Comparison of ENCODE assay signal across 2 cellular contexts in genomic region chr15:56608993-56609392, GRCh38.
TF ChIP-seq lines count a peak whose summit lies in the region.

No MANE protein-coding gene starts in this region.

TF ChIP-seq in GM12878, 131 proteins besides CTCF, POLR2A, EP300 and RAD21 (continued from another document):
- TF ChIP-seq GABPA (IDR thresholded peaks at IDR 0.05; ENCODE audit: low read depth) (no peak), MEF2B (IDR thresholded peaks at IDR 0.05; ENCODE audit: partially characterized antibody, poor library complexity, severe bottlenecking) (no peak), CBX5 (IDR thresholded peaks at IDR 0.05; ENCODE audit: low read depth) (no peak), EED (IDR thresholded peaks at IDR 0.05; ENCODE audit: low read depth) (peak; percentile 54; the same call in 1 of the 2 replicates), PAX5 (IDR thresholded peaks at IDR 0.05; ENCODE audit: borderline replicate concordance, low read depth, low read length) (peak; percentile 42; the same call in 1 of the 2 replicates)

TF ChIP-seq in GM23338, 12 proteins besides CTCF, POLR2A, EP300 and RAD21:
- TF ChIP-seq ETS1 (IDR thresholded peaks at IDR 0.05) = no peak
